21 cellular contexts compared by ENCODE assay signal in genomic region chr2:16049406-16049805, GRCh38.
DNase-seq lines count a peak whose midpoint lies in the region; ATAC-seq and TF ChIP-seq lines count a peak whose summit lies in the region.
"Had no signal": no experiment of that assay in that cellular context is flagged by ENCODE, and none has a peak within 500 bp of the region (broad histone marks: within the 10 kb centered on the region; RNA-seq: fewer than 3 reads in every experiment).

No MANE protein-coding gene starts in this region.

- H3K27me3 Mint-ChIP-seq in endodermal cell (ENCODE audit: insufficient read depth): no peaks in the 10 kb centered on the region

- DNase-seq in DMS153 (lab: John Stamatoyannopoulos, UW) (peak; percentile 17), DMS153 treated with DMSO at 0.1 percent for 48 hours (lab: John Stamatoyannopoulos, UW; ENCODE audit: unreplicated experiment) (no peak), NCI-H82 treated with DMSO at 0.1 percent for 48 hours (lab: John Stamatoyannopoulos, UW; ENCODE audit: unreplicated experiment) (peak; percentile 38), endodermal cell (peak; percentile 68), omental fat pad (ENCODE audit: low spot score) (no peak), NCI-H2107 treated with DMSO at 0.1 percent for 48 hours (lab: John Stamatoyannopoulos, UW; ENCODE audit: unreplicated experiment) (no peak)
- DNase-seq: AML-193; CD4-positive, alpha-beta memory T cell; DMS53; DND-41; EL had no signal

- no peak overlapping the region for H3K4me3 Mint-ChIP-seq in endodermal cell
- H3K4me3 Mint-ChIP-seq: CD14-positive monocyte; CD4-positive, alpha-beta memory T cell; IgD-negative memory B cell had no signal

- H3K27ac ChIP-seq in HUES6 (ENCODE audit: low read depth, low read length) (no peak overlapping the region), endodermal cell (ENCODE audit: low read depth, low read length) (no peak overlapping the region)
- H3K27ac ChIP-seq: 22Rv1, A549, BLaER1 had no signal

- H3K36me3 Mint-ChIP-seq in endodermal cell (ENCODE audit: low read depth): no peaks in the 10 kb centered on the region
- H3K36me3 Mint-ChIP-seq: CD14-positive monocyte; CD4-positive, alpha-beta memory T cell; IgD-negative memory B cell had no signal

- H3K27ac Mint-ChIP-seq in endodermal cell: peak overlapping the region; percentile 48
- H3K27ac Mint-ChIP-seq: CD14-positive monocyte; CD4-positive, alpha-beta memory T cell; IgD-negative memory B cell had no signal

- H3K4me3 ChIP-seq in HUES6 (ENCODE audit: low read depth, low read length): no peak overlapping the region
- no peak overlapping the region for H3K4me3 ChIP-seq in endodermal cell (ENCODE audit: low read length)
- H3K4me3 ChIP-seq: A549, BLaER1, GM12878, HAP-1 had no signal

- H3K9me3 Mint-ChIP-seq in endodermal cell: peaks cover 3% of the 10 kb centered on the region

- peaks cover 30% of the 10 kb centered on the region for H3K4me1 Mint-ChIP-seq in endodermal cell
- H3K4me1 Mint-ChIP-seq: CD14-positive monocyte; CD4-positive, alpha-beta memory T cell had no signal

- no peaks in the 10 kb centered on the region for H3K9me3 ChIP-seq in HUES6 (ENCODE audit: control insufficient read depth, insufficient read depth, low read depth, low read length)
- peaks cover 7% of the 10 kb centered on the region for H3K9me3 ChIP-seq in endodermal cell (ENCODE audit: control insufficient read depth, low read length)
- H3K9me3 ChIP-seq: A549, HAP-1 had no signal

- no peaks in the 10 kb centered on the region for H3K36me3 ChIP-seq in HUES6 (ENCODE audit: control insufficient read depth, insufficient read depth, low read length)
- H3K36me3 ChIP-seq in endodermal cell (ENCODE audit: control insufficient read depth, insufficient read depth, low read length): no peaks in the 10 kb centered on the region
- H3K36me3 ChIP-seq: BLaER1, HAP-1 had no signal

- peak overlapping the region; percentile 64 for H3K9ac ChIP-seq in HUES6 (ENCODE audit: low read length)
- no peak overlapping the region for H3K9ac ChIP-seq in endodermal cell (ENCODE audit: extremely low read depth, low read length, poor library complexity, severe bottlenecking)
- H3K9ac ChIP-seq: BLaER1 had no signal

- H3K27me3 ChIP-seq in HUES6 (ENCODE audit: control insufficient read depth, insufficient read depth, low read length) (no peaks in the 10 kb centered on the region), endodermal cell (ENCODE audit: control insufficient read depth, insufficient read depth, low read length, poor library complexity, severe bottlenecking) (no peaks in the 10 kb centered on the region)
- H3K27me3 ChIP-seq: BLaER1 had no signal

- 29 to 67% methylated on average over 7 of the region's 7 CpGs for whole genome bisulfite sequencing in endodermal cell (ENCODE audit: insufficient coverage in 1 of 2, insufficient read length in 1 of 2), 2 experiments

- ATAC-seq in HG03439 (IDR thresholded peaks at IDR 0.05; ENCODE audit: unreplicated experiment) (no peak), omental fat pad (ENCODE audit: low FRiP score) (no peak)
- ATAC-seq: A549, GM12878, HepG2 had no signal

- TF ChIP-seq CTCF in endodermal cell (conservative IDR thresholded peaks at IDR 0.05): no peak
- TF ChIP-seq CTCF in omental fat pad (IDR thresholded peaks at IDR 0.05): no peak

- H3K4me1 ChIP-seq in HUES6 (ENCODE audit: control insufficient read depth, insufficient read depth, low read length) (peaks cover 25% of the 10 kb centered on the region), endodermal cell (ENCODE audit: control insufficient read depth, insufficient read depth, low read length) (peaks cover 21% of the 10 kb centered on the region)
- H3K4me1 ChIP-seq: A549, HAP-1 had no signal

Comparison
In these comparisons a context has a peak if more than half of its experiments do, and no peak if none do; other contexts are left out.
1. DNase-seq: peak in DMS153 (single experiment), NCI-H82 treated with DMSO at 0.1 percent for 48 hours (single experiment) and endodermal cell (single experiment); none in DMS153 treated with DMSO at 0.1 percent for 48 hours (single experiment), omental fat pad (single experiment) and NCI-H2107 treated with DMSO at 0.1 percent for 48 hours (single experiment).